Comparison of ENCODE assay signal across 1 cellular context in genomic region chr2:79178073-79178720, GRCh38.
TF ChIP-seq lines count a peak whose summit lies in the region.

No MANE protein-coding gene starts in this region.

TF ChIP-seq in SK-N-SH treated with all-trans-retinoic acid at 6 μM for 48 hours, 23 proteins besides CTCF, POLR2A, EP300 and RAD21 (continued from another document):
- TF ChIP-seq TSHZ2 (CRISPR knock-in tag; IDR thresholded peaks at IDR 0.05) (no peak), BACH2 (CRISPR knock-in tag; IDR thresholded peaks at IDR 0.05; ENCODE audit: borderline replicate concordance) (no peak), ARNTL (CRISPR knock-in tag; IDR thresholded peaks at IDR 0.05; ENCODE audit: borderline replicate concordance, low read depth) (no peak), SNAI2 (CRISPR knock-in tag; IDR thresholded peaks at IDR 0.05) (no peak), RARB (CRISPR knock-in tag; IDR thresholded peaks at IDR 0.05) (no peak), TCF4 (CRISPR knock-in tag; IDR thresholded peaks at IDR 0.05; ENCODE audit: borderline replicate concordance) (no peak), CSDC2 (CRISPR knock-in tag; IDR thresholded peaks at IDR 0.05) (no peak), PPARA (CRISPR knock-in tag; IDR thresholded peaks at IDR 0.05; ENCODE audit: borderline replicate concordance) (no peak)
TF ChIP-seq in SK-N-SH treated with all-trans-retinoic acid at 6 μM for 48 hours: peak in this region for 0.
